In genomic region chr12:80064269-80064668, GRCh38 we compare ENCODE assay signal across 37 cellular contexts. TPM values are rescaled to one million over a fixed set of nuclear protein-coding genes. Genes with fewer than 3 reads are reported as not detected.
DNase-seq lines count a peak whose midpoint lies in the region; ATAC-seq, FAIRE-seq and TF ChIP-seq lines count a peak whose summit lies in the region.
"Had no signal": no experiment of that assay in that cellular context is flagged by ENCODE, and none has a peak within 500 bp of the region (broad histone marks: within the 10 kb centered on the region; RNA-seq: fewer than 3 reads in every experiment).

No MANE protein-coding gene starts in this region.

- TF ChIP-seq RAD21 in HepG2 (CRISPR knock-in tag; IDR thresholded peaks at IDR 0.05): no peak

- ATAC-seq in HepG2 (no peak), right lobe of liver (no peak)
- no peak for ATAC-seq in stimulated activated naive CD8-positive, alpha-beta T cell treated with anti-CD3 and anti-CD28 coated beads, Interleukin-15, Interleukin-2, amounts not matched to agents 100 U/mL and 50 U/mL, for 24 hours
- ATAC-seq: activated CD8-positive, alpha-beta memory T cell treated with anti-CD3 and anti-CD28 coated beads, Interleukin-2, amount 10 ng/mL, durations not matched to agents 7 days and 5 days; activated T-cell treated with anti-CD3 and anti-CD28 coated beads, Interleukin-2, amount 50 U/mL, for 4 hours; body of pancreas; heart left ventricle; psoas muscle; stimulated activated effector memory CD8-positive, alpha-beta T cell treated with anti-CD3 and anti-CD28 coated beads, Interleukin-12 subunit alpha, Interleukin-12 subunit beta, amount 100 ng/mL, for 72 hours; T-helper 17 cell had no signal

- H3K79me2 ChIP-seq in HepG2 (ENCODE audit: insufficient read depth, low read length): no peaks in the 10 kb centered on the region

- no peak overlapping the region for H3K4me3 ChIP-seq in HepG2 (replicated peaks in 1 of 3; ENCODE audit: insufficient read depth in 1 of 3, low read depth in 2 of 3, low read length in 3 of 3)
- H3K4me3 ChIP-seq in right lobe of liver: no peak overlapping the region
- no peak overlapping the region for H3K4me3 ChIP-seq in foreskin fibroblast (ENCODE audit: low read depth in 1 of 2, low read length in 2 of 2)
- no peak overlapping the region for H3K4me3 ChIP-seq in ovary
- H3K4me3 ChIP-seq: body of pancreas, heart left ventricle, psoas muscle, sigmoid colon had no signal

- POLR2A ChIA-PET in HepG2 (lab: Yijun Ruan, JAX): no interaction called here

- H3K27me3 ChIP-seq in HepG2 (ENCODE audit: control insufficient read depth in 1 of 2, insufficient read depth in 2 of 2, low read length in 2 of 2) (no peaks in the 10 kb centered on the region), right lobe of liver (no peaks in the 10 kb centered on the region), ovary (no peaks in the 10 kb centered on the region)
- H3K27me3 ChIP-seq: body of pancreas, heart left ventricle, sigmoid colon had no signal

- no peaks in the 10 kb centered on the region for H3K27me3 Mint-ChIP-seq in chondrocyte (ENCODE audit: low read depth)
- H3K27me3 Mint-ChIP-seq: activated CD8-positive, alpha-beta memory T cell treated with anti-CD3 and anti-CD28 coated beads, Interleukin-2, amount 10 ng/mL, durations not matched to agents 7 days and 5 days had no signal

- H3K9me3 ChIP-seq in HepG2 (ENCODE audit: low read length) (no peaks in the 10 kb centered on the region), right lobe of liver (no peaks in the 10 kb centered on the region), ovary (no peaks in the 10 kb centered on the region)
- H3K9me3 ChIP-seq: body of pancreas, heart left ventricle, psoas muscle, sigmoid colon had no signal

- no peak overlapping the region for H3K4me3 Mint-ChIP-seq in chondrocyte (ENCODE audit: unreplicated experiment)
- H3K4me3 Mint-ChIP-seq: activated CD8-positive, alpha-beta memory T cell treated with anti-CD3 and anti-CD28 coated beads, Interleukin-2, amount 10 ng/mL, durations not matched to agents 7 days and 5 days; activated naive CD8-positive, alpha-beta T cell treated with anti-CD3 and anti-CD28 coated beads, Interleukin-2, amount 10 ng/mL, durations not matched to agents 7 days and 5 days; activated T-cell treated with anti-CD3 and anti-CD28 coated beads, Interleukin-2, amount 50 U/mL, for 4 hours; CD4-positive, alpha-beta T cell; stimulated activated effector memory CD8-positive, alpha-beta T cell treated with anti-CD3 and anti-CD28 coated beads, Interleukin-12 subunit alpha, Interleukin-12 subunit beta, amount 100 ng/mL, for 72 hours; T-helper 17 cell had no signal

- DNase-seq in HepG2 (ENCODE audit: low spot score) (no peak), right lobe of liver (no peak), chondrocyte (ENCODE audit: low spot score) (no peak), foreskin fibroblast (peak; percentile 41 to 72), ovary (no peak), NCI-H146 treated with DMSO at 0.1 percent for 48 hours (lab: John Stamatoyannopoulos, UW; ENCODE audit: unreplicated experiment) (no peak)
- DNase-seq in stimulated activated naive CD8-positive, alpha-beta T cell treated with anti-CD3 and anti-CD28 coated beads, Interleukin-15, Interleukin-2, amounts not matched to agents 100 U/mL and 50 U/mL, for 24 hours: no peak
- DNase-seq in central memory CD4-positive, alpha-beta T cell: no peak
- DNase-seq: activated CD4-positive, CD25-positive, alpha-beta regulatory T cell; activated CD8-positive, alpha-beta memory T cell treated with anti-CD3 and anti-CD28 coated beads, Interleukin-2, amount 10 ng/mL, durations not matched to agents 7 days and 5 days; activated gamma-delta T cell treated with Interleukin-2 at 50 U/mL for 16 hours; activated naive CD8-positive, alpha-beta T cell treated with anti-CD3 and anti-CD28 coated beads, Interleukin-2, amount 10 ng/mL, durations not matched to agents 7 days and 5 days; activated T-cell treated with anti-CD3 and anti-CD28 coated beads, Interleukin-2, amount 50 U/mL, for 4 hours; AML-193; body of pancreas; CD4-positive, alpha-beta T cell; cerebellar nuclear complex; DND-41; H7; heart left ventricle; Karpas-422; kidney; NCI-H1417 treated with DMSO at 0.1 percent for 48 hours; NCI-H2081 treated with DMSO at 0.1 percent for 48 hours; NCI-H2227 treated with DMSO at 0.1 percent for 48 hours; NCI-H526; psoas muscle; sigmoid colon; stimulated activated CD4-positive, alpha-beta T cell treated with anti-CD3 and anti-CD28 coated beads, Interleukin-15, amount 100 ng/mL, for 24 hours; substantia nigra; T-helper 17 cell had no signal

- no peaks in the 10 kb centered on the region for H4K20me1 ChIP-seq in HepG2 (ENCODE audit: insufficient read depth, low read length)

- WGBS in HepG2 (ENCODE audit: low lambda C conversion rate): 3% methylated on average over 3 of the region's 3 CpGs
- WGBS in right lobe of liver (ENCODE audit: insufficient coverage, low coverage, low lambda C conversion rate, missing lambda C conversion rate): 55% methylated on average over 3 of the region's 3 CpGs
- WGBS in ovary, 3 donors: 86 to 92% (median 91%) methylated on average over 3 of the region's 3 CpGs

- intact Hi-C loops in HepG2 (cut with micrococcal nuclease; ENCODE audit: unreplicated experiment): no loop called here
- intact Hi-C loops in right lobe of liver (cut with DNase I): no loop called here
- intact Hi-C loops in ovary (cut with DNase I): no loop called here

- H3K36me3 ChIP-seq in HepG2 (replicated peaks in 1 of 2; ENCODE audit: control insufficient read depth in 1 of 2, insufficient read depth in 2 of 2, low read length in 2 of 2) (no peaks in the 10 kb centered on the region), right lobe of liver (no peaks in the 10 kb centered on the region), ovary (no peaks in the 10 kb centered on the region)
- H3K36me3 ChIP-seq: heart left ventricle, sigmoid colon had no signal

- TF ChIP-seq CTCF in HepG2 (CRISPR knock-in tag; IDR thresholded peaks at IDR 0.05) (no peak), right lobe of liver (IDR thresholded peaks at IDR 0.05) (no peak), chondrocyte (IDR thresholded peaks at IDR 0.05) (no peak), foreskin fibroblast (IDR thresholded peaks at IDR 0.05; ENCODE audit: low read depth, low read length) (no peak), ovary (IDR thresholded peaks at IDR 0.05) (no peak)

- peaks cover 18% of the 10 kb centered on the region for H3K4me1 Mint-ChIP-seq in chondrocyte (ENCODE audit: low read depth)
- H3K4me1 Mint-ChIP-seq: activated CD8-positive, alpha-beta memory T cell treated with anti-CD3 and anti-CD28 coated beads, Interleukin-2, amount 10 ng/mL, durations not matched to agents 7 days and 5 days; activated naive CD8-positive, alpha-beta T cell treated with anti-CD3 and anti-CD28 coated beads, Interleukin-2, amount 10 ng/mL, durations not matched to agents 7 days and 5 days; stimulated activated effector memory CD8-positive, alpha-beta T cell treated with anti-CD3 and anti-CD28 coated beads, Interleukin-12 subunit alpha, Interleukin-12 subunit beta, amount 100 ng/mL, for 72 hours; T-helper 17 cell had no signal

- FAIRE-seq in HepG2 (lab: Jason Lieb, UNC): no peak
- FAIRE-seq: D721Med, GM18507, GM19239, kidney, TTC549 had no signal

- no peaks in the 10 kb centered on the region for H3K36me3 Mint-ChIP-seq in chondrocyte (ENCODE audit: low read depth)
- H3K36me3 Mint-ChIP-seq: activated CD8-positive, alpha-beta memory T cell treated with anti-CD3 and anti-CD28 coated beads, Interleukin-2, amount 10 ng/mL, durations not matched to agents 7 days and 5 days; activated naive CD8-positive, alpha-beta T cell treated with anti-CD3 and anti-CD28 coated beads, Interleukin-2, amount 10 ng/mL, durations not matched to agents 7 days and 5 days; stimulated activated effector memory CD8-positive, alpha-beta T cell treated with anti-CD3 and anti-CD28 coated beads, Interleukin-12 subunit alpha, Interleukin-12 subunit beta, amount 100 ng/mL, for 72 hours had no signal

- TF ChIP-seq EP300 in HepG2 (IDR thresholded peaks at IDR 0.05; ENCODE audit: low read depth in 2 of 2, low read length in 2 of 2) (no peak), HepG2 (CRISPR knock-in tag; IDR thresholded peaks at IDR 0.05; ENCODE audit: borderline replicate concordance) (no peak), ovary (IDR thresholded peaks at IDR 0.05) (no peak)

- in situ Hi-C loops in HepG2 (cut with HindIII; ENCODE audit: extremely low pct_ligation_motif_present, low pct_unique_long_range_greater_than_20kb): no loop called here

- no peak overlapping the region for H3K9ac ChIP-seq in HepG2 (ENCODE audit: insufficient read depth, low read depth, low read length)

- H3K27ac Mint-ChIP-seq in chondrocyte (ENCODE audit: unreplicated experiment): peak overlapping the region; percentile 84
- H3K27ac Mint-ChIP-seq: activated CD8-positive, alpha-beta memory T cell treated with anti-CD3 and anti-CD28 coated beads, Interleukin-2, amount 10 ng/mL, durations not matched to agents 7 days and 5 days; activated naive CD8-positive, alpha-beta T cell treated with anti-CD3 and anti-CD28 coated beads, Interleukin-2, amount 10 ng/mL, durations not matched to agents 7 days and 5 days; CD4-positive, alpha-beta T cell; stimulated activated effector memory CD8-positive, alpha-beta T cell treated with anti-CD3 and anti-CD28 coated beads, Interleukin-12 subunit alpha, Interleukin-12 subunit beta, amount 100 ng/mL, for 72 hours; T-helper 17 cell had no signal

- CTCF ChIA-PET in HepG2 (lab: Yijun Ruan, JAX; ENCODE audit: low intra/inter-chr PET ratio, low total read pairs): no interaction called here

- H3K4me2 ChIP-seq in HepG2 (ENCODE audit: low read depth, low read length): no peak overlapping the region

- H3K27ac ChIP-seq in HepG2 (ENCODE audit: extremely low read length, insufficient read depth, low read length) (no peak overlapping the region), right lobe of liver (no peak overlapping the region), ovary (no peak overlapping the region)
- H3K27ac ChIP-seq: 22Rv1, body of pancreas, heart left ventricle, psoas muscle had no signal

- no peaks in the 10 kb centered on the region for H3K9me3 Mint-ChIP-seq in chondrocyte (ENCODE audit: low read depth)
- H3K9me3 Mint-ChIP-seq: activated naive CD8-positive, alpha-beta T cell treated with anti-CD3 and anti-CD28 coated beads, Interleukin-2, amount 10 ng/mL, durations not matched to agents 7 days and 5 days; activated T-cell treated with anti-CD3 and anti-CD28 coated beads, Interleukin-2, amount 50 U/mL, for 4 hours; CD4-positive, alpha-beta T cell; stimulated activated effector memory CD8-positive, alpha-beta T cell treated with anti-CD3 and anti-CD28 coated beads, Interleukin-12 subunit alpha, Interleukin-12 subunit beta, amount 100 ng/mL, for 72 hours had no signal

- no peak overlapping the region for H2AFZ ChIP-seq in HepG2 (ENCODE audit: low read length)

- TF ChIP-seq POLR2A in HepG2 (IDR thresholded peaks at IDR 0.05; ENCODE audit: insufficient read depth in 1 of 2, low read depth in 2 of 2, low read length in 2 of 2): no peak
- TF ChIP-seq POLR2A in right lobe of liver (IDR thresholded peaks at IDR 0.05): no peak
- no peak for TF ChIP-seq POLR2A in ovary (IDR thresholded peaks at IDR 0.05)

- BruUV-seq in HepG2 (replicated peaks; lab: Mats Ljungman, UMichigan): no TSS peak

- no peaks in the 10 kb centered on the region for H3K4me1 ChIP-seq in HepG2 (ENCODE audit: insufficient read depth, low read length)
- no peaks in the 10 kb centered on the region for H3K4me1 ChIP-seq in right lobe of liver
- H3K4me1 ChIP-seq in ovary (ENCODE audit: insufficient read depth): no peaks in the 10 kb centered on the region
- H3K4me1 ChIP-seq: body of pancreas, heart left ventricle, psoas muscle had no signal

RNA-seq across cellular contexts. Expression of gene OTOGL, which starts 35.1 kb away (rescaled TPM):
- not detected in 2 replicates for total RNA-seq in HepG2 (2016; rRNA removed; fragmentation: Illumina TruSeq; extraction: Trizol)
- not detected in 2 replicates for total RNA-seq in HepG2 (2016; cell fraction: cytosol; rRNA removed; fragmentation: Illumina TruSeq; extraction: Trizol; ENCODE audit: low read depth)
- total RNA-seq in HepG2 (2016; cell fraction: insoluble cytoplasmic fraction; rRNA removed; fragmentation: Illumina TruSeq; extraction: Trizol): not detected in 2 replicates
- total RNA-seq in HepG2 (2016; cell fraction: membrane; rRNA removed; fragmentation: Illumina TruSeq; extraction: Trizol): not detected in 2 replicates
- total RNA-seq in HepG2 (2016; cell fraction: nucleus; rRNA removed; fragmentation: Illumina TruSeq; extraction: Trizol): not detected in 2 replicates
- not detected in 2 replicates for polyA plus RNA-seq in HepG2 (2011; rRNA removed)
- polyA plus RNA-seq in HepG2 (2011; cell fraction: cytosol; rRNA removed): 0.01 TPM in 1 of 2 replicates, not detected in the other
- not detected in 2 replicates for polyA plus RNA-seq in HepG2 (2011; cell fraction: nucleus; rRNA removed)
- polyA plus RNA-seq in HepG2 (2012): not detected in 2 replicates
- not detected in 2 replicates for polyA plus RNA-seq in HepG2 (2016; cell fraction: cytosol; fragmentation: Illumina TruSeq; extraction: Trizol; ENCODE audit: low read depth)
- polyA plus RNA-seq in HepG2 (2016; cell fraction: insoluble cytoplasmic fraction; fragmentation: Illumina TruSeq; extraction: Trizol; ENCODE audit: low read depth): not detected in 2 replicates
- polyA plus RNA-seq in HepG2 (2016; cell fraction: membrane; fragmentation: Illumina TruSeq; extraction: Trizol; ENCODE audit: low read depth): not detected in 2 replicates
- polyA plus RNA-seq in HepG2 (2016; cell fraction: nucleus; fragmentation: Illumina TruSeq; extraction: Trizol; ENCODE audit: insufficient read depth, low read depth): not detected in 2 replicates
- polyA minus RNA-seq in HepG2 (2011; rRNA and poly(A)+ RNA removed; ENCODE audit: low replicate concordance): 0.02 TPM in 1 of 2 replicates, not detected in the other
- not detected in 2 replicates for polyA minus RNA-seq in HepG2 (2011; cell fraction: cytosol; rRNA and poly(A)+ RNA removed)
- not detected in 2 replicates for polyA minus RNA-seq in HepG2 (2011; cell fraction: nucleus; rRNA and poly(A)+ RNA removed)
- total RNA-seq in right lobe of liver: under 1 TPM in 1 of 6 experiments, not detected in 5; 0.06 TPM
- 0.25 to 0.92 TPM in 2 of 3 replicates, not detected in the other for total RNA-seq in chondrocyte
- under 1 TPM in 5 of 7 donors, not detected in 2; 0.05 to 0.26 (median 0.11) TPM for total RNA-seq in ovary
- polyA plus RNA-seq in ovary: under 1 TPM; 0.12 to 0.23 TPM
- total RNA-seq: activated CD8-positive, alpha-beta memory T cell treated with anti-CD3 and anti-CD28 coated beads, Interleukin-2, amount 10 ng/mL, durations not matched to agents 7 days and 5 days; activated naive CD8-positive, alpha-beta T cell treated with anti-CD3 and anti-CD28 coated beads, Interleukin-2, amount 10 ng/mL, durations not matched to agents 7 days and 5 days; activated T-cell treated with anti-CD3 and anti-CD28 coated beads, Interleukin-2, amount 50 U/mL, for 4 hours; CD4-positive, alpha-beta T cell; T-helper 17 cell had no signal

Comparison
In these comparisons a context has a peak if more than half of its experiments do, and no peak if none do; other contexts are left out.
1. DNase-seq: peak in foreskin fibroblast (2 of 2); none in HepG2 (single experiment), right lobe of liver (0 of 3), chondrocyte (single experiment), stimulated activated naive CD8-positive, alpha-beta T cell treated with anti-CD3 and anti-CD28 coated beads, Interleukin-15, Interleukin-2, amounts not matched to agents 100 U/mL and 50 U/mL, for 24 hours (single experiment), central memory CD4-positive, alpha-beta T cell (single experiment), ovary (0 of 5) and NCI-H146 treated with DMSO at 0.1 percent for 48 hours (single experiment).